26 cellular contexts compared by ENCODE assay signal in the genomic region with DNA sequence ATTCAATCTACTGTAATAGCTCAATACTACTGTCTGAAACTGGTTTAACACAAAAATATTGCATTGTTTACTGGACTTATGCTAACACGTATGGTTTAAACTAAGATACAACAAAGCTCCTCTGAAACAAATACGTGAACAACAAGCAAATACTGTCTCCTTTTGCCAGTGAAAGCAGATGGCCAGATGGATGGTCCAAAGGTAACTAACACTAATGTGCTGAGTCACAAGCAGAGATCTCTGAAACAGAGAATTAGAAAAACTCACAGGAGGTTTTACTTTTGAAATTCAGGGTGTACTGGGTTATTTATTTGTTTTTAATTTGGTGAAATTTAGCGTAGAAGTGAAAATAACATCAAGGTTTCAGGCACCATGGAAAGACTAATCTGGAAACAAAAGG.
"Had no signal": no experiment of that assay in that cellular context is flagged by ENCODE, and none has a peak within 500 bp of the region (broad histone marks: within the 10 kb centered on the region; RNA-seq: fewer than 3 reads in every experiment).

No MANE protein-coding gene starts in this region.

- H3K27me3 ChIP-seq: ascending aorta, cardiac muscle cell, colonic mucosa, right atrium auricular region, spleen, suprapubic skin, tibial nerve had no signal

- DNase-seq: activated CD4-positive, alpha-beta memory T cell treated with anti-CD3 and anti-CD28 coated beads for 36 hours; activated CD4-positive, alpha-beta T cell treated with anti-CD3 and anti-CD28 coated beads, Interleukin-2, amount 10 ng/mL, durations not matched to agents 24 days and 14 days; activated CD4-positive, CD25-positive, alpha-beta regulatory T cell treated with anti-CD3 and anti-CD28 coated beads, Interleukin-2, amount 50 U/mL, for 72 hours; activated CD8-positive, alpha-beta memory T cell treated with anti-CD3 and anti-CD28 coated beads, Interleukin-2, amount 50 U/mL, for 4 hours; activated gamma-delta T cell; activated naive CD4-positive, alpha-beta T cell treated with anti-CD3 and anti-CD28 coated beads, Interleukin-2, amount 10 ng/mL, durations not matched to agents 7 days and 5 days; activated naive CD8-positive, alpha-beta T cell treated with anti-CD3 and anti-CD28 coated beads, Interleukin-2, amount 10 ng/mL, durations not matched to agents 7 days and 5 days; activated T-cell treated with anti-CD3 and anti-CD28 coated beads, Interleukin-2, amount 50 U/mL, for 24 hours; cerebellar nuclear complex; colonic mucosa; effector CD8-positive, alpha-beta T cell; left ventricle myocardium superior; mammary epithelial cell; midbrain; naive thymus-derived CD8-positive, alpha-beta T cell; occipital lobe; spleen; stimulated activated naive CD4-positive, alpha-beta T cell; T1000 had no signal

- H3K27ac ChIP-seq: ascending aorta, cardiac muscle cell, colonic mucosa, right atrium auricular region, spleen, suprapubic skin, tibial nerve had no signal

- H3K36me3 ChIP-seq: ascending aorta, cardiac muscle cell, colonic mucosa, right atrium auricular region, spleen, suprapubic skin, tibial nerve had no signal

- ATAC-seq: left ventricle myocardium superior; naive thymus-derived CD8-positive, alpha-beta T cell had no signal

- FAIRE-seq: endometrium, frontal cortex had no signal

- H3K9me3 ChIP-seq: ascending aorta, colonic mucosa, right atrium auricular region, suprapubic skin had no signal

- H3K4me1 ChIP-seq: ascending aorta, colonic mucosa, right atrium auricular region, spleen, suprapubic skin, tibial nerve had no signal

- H3K4me3 ChIP-seq: ascending aorta, cardiac muscle cell, colonic mucosa, right atrium auricular region, spleen, suprapubic skin, tibial nerve had no signal
